In the genomic region with DNA sequence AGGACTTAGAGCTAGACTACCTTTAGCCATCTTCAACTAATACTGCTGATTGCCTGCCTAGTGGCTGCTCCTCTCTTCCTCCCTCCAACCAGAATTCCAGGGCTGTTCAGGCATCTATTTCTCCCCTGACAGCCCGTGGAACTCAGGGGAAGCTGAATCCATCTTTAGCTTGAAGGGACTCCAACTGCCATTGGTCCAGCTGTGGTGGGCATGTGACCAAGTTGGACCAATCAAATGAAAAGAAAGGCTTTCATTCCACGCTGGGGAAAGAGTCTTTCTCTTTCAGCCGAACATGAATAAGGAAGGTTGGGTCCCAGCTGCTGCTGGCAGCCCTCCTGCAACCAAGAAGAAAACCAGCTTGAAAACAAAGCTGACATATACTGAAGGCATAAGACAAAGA, we compare ENCODE assay signal across 15 cellular contexts.
"Had no signal": no experiment of that assay in that cellular context is flagged by ENCODE, and none has a peak within 500 bp of the region (broad histone marks: within the 10 kb centered on the region; RNA-seq: fewer than 3 reads in every experiment).

No MANE protein-coding gene starts in this region.

- H3K4me1 Mint-ChIP-seq: activated CD4-positive, alpha-beta memory T cell treated with anti-CD3 and anti-CD28 coated beads, Interleukin-2, amount 10 ng/mL, durations not matched to agents 7 days and 5 days; activated CD4-positive, alpha-beta T cell treated with anti-CD3 and anti-CD28 coated beads for 36 hours; activated naive CD8-positive, alpha-beta T cell treated with anti-CD3 and anti-CD28 coated beads for 36 hours; natural killer cell; stimulated activated memory B cell treated with anti-CD40 and anti-IgM and Interleukin-4, amounts not matched to agents 10 μg/mL and 1 μg/mL and 100 μg/mL, for 72 hours had no signal

- DNase-seq: activated CD4-positive, alpha-beta memory T cell treated with anti-CD3 and anti-CD28 coated beads, Interleukin-2, amount 10 ng/mL, durations not matched to agents 7 days and 5 days; activated CD4-positive, alpha-beta T cell treated with anti-CD3 and anti-CD28 coated beads for 36 hours; activated gamma-delta T cell treated with Interleukin-2 at 50 U/mL for 16 hours; activated naive CD8-positive, alpha-beta T cell treated with anti-CD3 and anti-CD28 coated beads for 36 hours; activated T-cell treated with anti-CD3 and anti-CD28 coated beads, Interleukin-2, amount 50 U/mL, for 48 hours; aorta; heart right ventricle; left lung; natural killer cell; spleen; stimulated activated CD4-positive, alpha-beta T cell treated with anti-CD3 and anti-CD28 coated beads, Interleukin-1b, Interleukin-23, amount 100 ng/mL, for 48 hours; trophoblast cell had no signal

- H3K9me3 Mint-ChIP-seq: activated CD4-positive, alpha-beta memory T cell treated with anti-CD3 and anti-CD28 coated beads, Interleukin-2, amount 10 ng/mL, durations not matched to agents 7 days and 5 days; activated naive CD8-positive, alpha-beta T cell treated with anti-CD3 and anti-CD28 coated beads for 36 hours; stimulated activated memory B cell treated with anti-CD40 and anti-IgM and Interleukin-4, amounts not matched to agents 10 μg/mL and 1 μg/mL and 100 μg/mL, for 72 hours; T-helper 2 cell treated with Interferon-gamma antibody and Interleukin-4, amounts not matched to agents 5 μg/mL and 100 μg/mL, for 36 hours had no signal

- H3K27ac Mint-ChIP-seq: activated CD4-positive, alpha-beta memory T cell treated with anti-CD3 and anti-CD28 coated beads, Interleukin-2, amount 10 ng/mL, durations not matched to agents 7 days and 5 days; activated CD4-positive, alpha-beta T cell treated with anti-CD3 and anti-CD28 coated beads for 36 hours; activated naive CD8-positive, alpha-beta T cell treated with anti-CD3 and anti-CD28 coated beads for 36 hours; natural killer cell; stimulated activated memory B cell treated with anti-CD40 and anti-IgM and Interleukin-4, amounts not matched to agents 10 μg/mL and 1 μg/mL and 100 μg/mL, for 72 hours; T-helper 2 cell treated with Interferon-gamma antibody and Interleukin-4, amounts not matched to agents 5 μg/mL and 100 μg/mL, for 36 hours had no signal

- ATAC-seq: activated CD4-positive, alpha-beta T cell treated with anti-CD3 and anti-CD28 coated beads for 36 hours; heart right ventricle; left lung; natural killer cell; sciatic nerve; stimulated activated memory B cell treated with anti-CD40 and anti-IgM and Interleukin-4, amounts not matched to agents 10 μg/mL and 1 μg/mL and 100 μg/mL, for 72 hours had no signal

- H3K36me3 Mint-ChIP-seq: activated naive CD8-positive, alpha-beta T cell treated with anti-CD3 and anti-CD28 coated beads for 36 hours; natural killer cell; stimulated activated memory B cell treated with anti-CD40 and anti-IgM and Interleukin-4, amounts not matched to agents 10 μg/mL and 1 μg/mL and 100 μg/mL, for 72 hours had no signal

- H3K27me3 Mint-ChIP-seq: activated CD4-positive, alpha-beta memory T cell treated with anti-CD3 and anti-CD28 coated beads, Interleukin-2, amount 10 ng/mL, durations not matched to agents 7 days and 5 days had no signal

- H3K4me3 Mint-ChIP-seq: activated CD4-positive, alpha-beta memory T cell treated with anti-CD3 and anti-CD28 coated beads, Interleukin-2, amount 10 ng/mL, durations not matched to agents 7 days and 5 days; activated CD4-positive, alpha-beta T cell treated with anti-CD3 and anti-CD28 coated beads for 36 hours; activated naive CD8-positive, alpha-beta T cell treated with anti-CD3 and anti-CD28 coated beads for 36 hours; natural killer cell; stimulated activated memory B cell treated with anti-CD40 and anti-IgM and Interleukin-4, amounts not matched to agents 10 μg/mL and 1 μg/mL and 100 μg/mL, for 72 hours; T-helper 2 cell treated with Interferon-gamma antibody and Interleukin-4, amounts not matched to agents 5 μg/mL and 100 μg/mL, for 36 hours had no signal
